ENCODE assay signal across 20 cellular contexts in the genomic region with DNA sequence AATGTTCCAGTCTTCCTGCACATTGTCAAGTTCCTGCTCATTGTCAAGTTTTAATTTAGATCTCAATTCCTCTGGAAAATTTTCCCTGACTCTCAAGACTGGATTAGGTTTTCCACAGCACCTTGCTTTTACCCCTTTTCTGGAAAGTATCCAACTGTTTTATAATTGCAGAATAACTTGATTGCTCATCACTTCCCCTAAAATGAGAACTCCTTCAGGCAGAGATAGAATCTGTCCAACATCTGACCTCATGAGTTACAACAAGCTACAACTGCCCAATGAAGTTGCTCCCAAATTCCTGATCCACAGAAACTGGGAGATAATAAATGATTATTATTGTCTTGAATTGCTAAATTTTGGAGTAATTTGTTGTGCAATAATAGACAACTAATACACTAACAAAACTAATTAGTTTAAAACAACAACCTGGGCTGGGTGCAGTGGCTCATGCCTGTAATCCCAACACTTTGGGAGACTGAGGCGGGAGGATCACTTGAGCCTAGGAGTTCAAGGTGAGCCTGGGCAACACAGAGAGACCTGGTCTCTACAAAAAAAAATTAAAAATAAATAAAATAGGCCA. TPM values are rescaled to one million over a fixed set of nuclear protein-coding genes. Genes with fewer than 3 reads are reported as not detected.
A peak's percentile ranks its signal among the peaks of the same experiment; 100 is the strongest.
DNase-seq lines count a peak whose midpoint lies in the region; ATAC-seq and TF ChIP-seq lines count a peak whose summit lies in the region.
"Had no signal": no experiment of that assay in that cellular context is flagged by ENCODE, and none has a peak within 500 bp of the region (broad histone marks: within the 10 kb centered on the region; RNA-seq: fewer than 3 reads in every experiment).

No MANE protein-coding gene starts in this region.

- H3K4me1 Mint-ChIP-seq in progenitor cell of endocrine pancreas (ENCODE audit: low read depth), result no peaks in the 10 kb centered on the region
- H3K4me1 Mint-ChIP-seq in naive thymus-derived CD4-positive, alpha-beta T cell, result peaks cover 0 to 16% (median 0%) of the 10 kb centered on the region in 7 donors
- H3K4me1 Mint-ChIP-seq: immature natural killer cell had no signal

- H3K9me2 ChIP-seq in GM23248 (ENCODE audit: insufficient read depth) (no peaks in the 10 kb centered on the region), PC-9 (ENCODE audit: insufficient read depth) (no peaks in the 10 kb centered on the region)

- no peak overlapping the region for H2AFZ ChIP-seq in GM23248
- H2AFZ ChIP-seq in PC-9, result no peak overlapping the region

- H3K4me2 ChIP-seq in GM23248 (ENCODE audit: unreplicated experiment), result peak overlapping the region; percentile 4
- H3K4me2 ChIP-seq in PC-9, result peak overlapping the region; percentile 59

- no peak for ATAC-seq in naive thymus-derived CD4-positive, alpha-beta T cell
- ATAC-seq in GM21737 (IDR thresholded peaks at IDR 0.05; ENCODE audit: unreplicated experiment), result no peak
- ATAC-seq: naive thymus-derived CD8-positive, alpha-beta T cell had no signal

- peaks cover 16% of the 10 kb centered on the region for H3K4me1 ChIP-seq in GM23248 (ENCODE audit: insufficient read depth)
- H3K4me1 ChIP-seq in PC-9 (replicated peaks; ENCODE audit: insufficient read depth), result peaks cover 29% of the 10 kb centered on the region
- no peaks in the 10 kb centered on the region for H3K4me1 ChIP-seq in naive thymus-derived CD4-positive, alpha-beta T cell (ENCODE audit: control insufficient read depth in 2 of 2, insufficient read depth in 2 of 2, low read length in 2 of 2)
- H3K4me1 ChIP-seq: prostate gland had no signal

- H3K79me2 ChIP-seq in GM23248 (ENCODE audit: insufficient read depth) (no peaks in the 10 kb centered on the region), PC-9 (ENCODE audit: low read depth) (no peaks in the 10 kb centered on the region)

- no peak overlapping the region for H3K9ac ChIP-seq in GM23248

- no peaks in the 10 kb centered on the region for H3K27me3 ChIP-seq in GM23248 (replicated peaks; ENCODE audit: insufficient read depth)
- H3K27me3 ChIP-seq in PC-9 (ENCODE audit: insufficient read depth, low read depth), result no peaks in the 10 kb centered on the region
- H3K27me3 ChIP-seq in naive thymus-derived CD4-positive, alpha-beta T cell (ENCODE audit: control insufficient read depth in 2 of 2, insufficient read depth in 2 of 2, low read length in 2 of 2), result no peaks in the 10 kb centered on the region

- H3F3A ChIP-seq in GM23248 (ENCODE audit: insufficient read depth) (peaks cover 19% of the 10 kb centered on the region), PC-9 (ENCODE audit: insufficient read depth, low read depth) (peaks cover 21% of the 10 kb centered on the region)

- peak overlapping the region; percentile 21 for H3K27ac Mint-ChIP-seq in progenitor cell of endocrine pancreas
- H3K27ac Mint-ChIP-seq in naive thymus-derived CD4-positive, alpha-beta T cell, result peak overlapping the region in 1 of 9 donors; percentile 7
- H3K27ac Mint-ChIP-seq: activated CD4-positive, alpha-beta T cell treated with anti-CD3 and anti-CD28 coated beads, Interleukin-2, amount 10 ng/mL, durations not matched to agents 24 days and 14 days; naive thymus-derived CD8-positive, alpha-beta T cell had no signal

- POLR2A ChIA-PET in PC-9 (lab: Charles Lee; ENCODE audit: unreplicated experiment), result interaction anchor here (0.6 kb wide), 1 partner anchor 180 kb away, joined by 4 read pairs; the partner anchor contains the start of gene CREBZF
- POLR2A ChIA-PET in naive thymus-derived CD4-positive, alpha-beta T cell (lab: Charles Lee), result no interaction called here

- no peak for TF ChIP-seq CTCF in PC-9 (conservative IDR thresholded peaks at IDR 0.05)
- no peak for TF ChIP-seq CTCF in epithelial cell of proximal tubule (conservative IDR thresholded peaks at IDR 0.05; ENCODE audit: low read depth, low read length)
- TF ChIP-seq CTCF in progenitor cell of endocrine pancreas (IDR thresholded peaks at IDR 0.05; ENCODE audit: unreplicated experiment), result no peak

- peak overlapping the region; percentile 25 for H3K27ac ChIP-seq in GM23248
- peak overlapping the region; percentile 94 for H3K27ac ChIP-seq in PC-9
- no peak overlapping the region for H3K27ac ChIP-seq in naive thymus-derived CD4-positive, alpha-beta T cell (ENCODE audit: low read depth, low read length)
- H3K27ac ChIP-seq: prostate gland, thoracic aorta had no signal

- CTCF ChIA-PET in PC-9 (lab: Charles Lee), result no interaction called here
- CTCF ChIA-PET in naive thymus-derived CD4-positive, alpha-beta T cell (lab: Charles Lee), result no interaction called here

- WGBS in GM23248 (ENCODE audit: low coverage in 1 of 2, low lambda C conversion rate in 2 of 2, missing lambda C conversion rate in 2 of 2), 2 experiments, result 100% methylated on average over 1 of the region's 1 CpG

- DNase-seq in GM23248, result peak; percentile 70
- DNase-seq in PC-9, result peak in 1 of 2 experiments; percentile 51
- peak; percentile 33 for DNase-seq in epithelial cell of proximal tubule (ENCODE audit: low read depth)
- DNase-seq in progenitor cell of endocrine pancreas (ENCODE audit: low spot score, unreplicated experiment), result no peak
- DNase-seq in naive thymus-derived CD4-positive, alpha-beta T cell, result no peak
- DNase-seq in KG1 (lab: John Stamatoyannopoulos, UW), result no peak
- DNase-seq: activated CD4-positive, alpha-beta T cell treated with anti-CD3 and anti-CD28 coated beads, Interleukin-2, amount 10 ng/mL, durations not matched to agents 24 days and 14 days; activated CD8-positive, alpha-beta memory T cell treated with anti-CD3 and anti-CD28 coated beads, Interleukin-2, amount 50 U/mL, for 48 hours; activated naive CD4-positive, alpha-beta T cell treated with Interleukin-2 at 50 U/mL for 16 hours; DMS 273 treated with DMSO at 0.1 percent for 48 hours; immature natural killer cell; naive thymus-derived CD8-positive, alpha-beta T cell; NCI-H1930; NCI-H510A had no signal

- peaks cover 5% of the 10 kb centered on the region for H3K9me3 Mint-ChIP-seq in progenitor cell of endocrine pancreas (ENCODE audit: low read depth)
- H3K9me3 Mint-ChIP-seq in naive thymus-derived CD4-positive, alpha-beta T cell, result peaks cover 0 to 13% (median 5%) of the 10 kb centered on the region in 11 donors

- no peak overlapping the region for H3K4me3 Mint-ChIP-seq in progenitor cell of endocrine pancreas (ENCODE audit: low read depth)
- H3K4me3 Mint-ChIP-seq in naive thymus-derived CD4-positive, alpha-beta T cell, result no peak overlapping the region
- H3K4me3 Mint-ChIP-seq: activated CD4-positive, alpha-beta T cell treated with anti-CD3 and anti-CD28 coated beads, Interleukin-2, amount 10 ng/mL, durations not matched to agents 24 days and 14 days; immature natural killer cell; naive thymus-derived CD8-positive, alpha-beta T cell had no signal

- no peaks in the 10 kb centered on the region for H3K27me3 Mint-ChIP-seq in progenitor cell of endocrine pancreas
- H3K27me3 Mint-ChIP-seq in naive thymus-derived CD4-positive, alpha-beta T cell, result peaks cover 0 to 3% (median 0%) of the 10 kb centered on the region in 5 donors
- H3K27me3 Mint-ChIP-seq: naive thymus-derived CD8-positive, alpha-beta T cell had no signal

- in situ Hi-C loops in GM23248 (cut with MboI), result loop anchor here (10.0 kb wide), 1 partner anchor 150 kb away; no protein-coding TSS in a partner anchor

- no peak overlapping the region for H3K4me3 ChIP-seq in GM23248
- H3K4me3 ChIP-seq in PC-9, result peak overlapping the region; percentile 22; the same call in 1 of the 2 replicates
- H3K4me3 ChIP-seq in epithelial cell of proximal tubule (ENCODE audit: low read depth, low read length), result no peak overlapping the region
- no peak overlapping the region for H3K4me3 ChIP-seq in naive thymus-derived CD4-positive, alpha-beta T cell (ENCODE audit: low read length)
- H3K4me3 ChIP-seq: prostate gland, thoracic aorta had no signal

- no peaks in the 10 kb centered on the region for H4K20me1 ChIP-seq in GM23248 (ENCODE audit: insufficient read depth)
- no peaks in the 10 kb centered on the region for H4K20me1 ChIP-seq in PC-9 (ENCODE audit: insufficient read depth)

- H3K9me3 ChIP-seq in GM23248 (ENCODE audit: low read depth) (no peaks in the 10 kb centered on the region), PC-9 (ENCODE audit: insufficient read depth, low read depth) (peaks cover 13% of the 10 kb centered on the region)
- H3K9me3 ChIP-seq in naive thymus-derived CD4-positive, alpha-beta T cell (ENCODE audit: control insufficient read depth in 2 of 3, low read length in 3 of 3), result no peaks in the 10 kb centered on the region
- H3K9me3 ChIP-seq: prostate gland, thoracic aorta had no signal

- intact Hi-C loops in PC-9 (cut with micrococcal nuclease; ENCODE audit: unreplicated experiment), result loop anchor here (2.0 to 10.0 kb wide), 4 partner anchors 16 to 220 kb away; partner anchors contain the start of genes CREBZF, DLG2, SYTL2 and TMEM126B
- intact Hi-C loops in naive thymus-derived CD4-positive, alpha-beta T cell (cut with micrococcal nuclease), result no loop called here

- TSS peak; percentile 98 for BruUV-seq in PC-9 (replicated peaks; lab: Mats Ljungman, UMichigan)

- peaks cover 2% of the 10 kb centered on the region for H3K36me3 Mint-ChIP-seq in progenitor cell of endocrine pancreas (ENCODE audit: insufficient read depth)
- H3K36me3 Mint-ChIP-seq in naive thymus-derived CD4-positive, alpha-beta T cell, result peaks cover 0 to 25% (median 3%) of the 10 kb centered on the region in 5 donors

- H3K36me3 ChIP-seq in GM23248 (ENCODE audit: low read depth) (no peaks in the 10 kb centered on the region), PC-9 (ENCODE audit: low read depth) (no peaks in the 10 kb centered on the region)
- H3K36me3 ChIP-seq in naive thymus-derived CD4-positive, alpha-beta T cell (ENCODE audit: control insufficient read depth in 2 of 3, insufficient read depth in 3 of 3, low read length in 3 of 3), result no peaks in the 10 kb centered on the region
- H3K36me3 ChIP-seq: prostate gland, thoracic aorta had no signal

RNA-seq across cellular contexts. Expression of gene CCDC83, which starts 10.0 kb away (rescaled TPM):
- not detected in 2 replicates for total RNA-seq in GM23248 (2014; rRNA removed; shearing (Covaris generic))
- polyA plus RNA-seq in GM23248 (2016; fragmentation: Nextera tagmentation; extraction: Ambion mirVana), result not detected in 2 replicates
- not detected in 2 replicates for total RNA-seq in PC-9 (2021)
- not detected in 2 replicates for total RNA-seq in epithelial cell of proximal tubule
- total RNA-seq in progenitor cell of endocrine pancreas, result not detected in 2 replicates
- not detected for total RNA-seq in naive thymus-derived CD4-positive, alpha-beta T cell
- not detected for polyA plus RNA-seq in naive thymus-derived CD4-positive, alpha-beta T cell
- total RNA-seq: activated CD4-positive, alpha-beta T cell treated with anti-CD3 and anti-CD28 coated beads, Interleukin-2, amount 10 ng/mL, durations not matched to agents 24 days and 14 days; astrocyte; naive thymus-derived CD8-positive, alpha-beta T cell; OCI-LY7; thoracic aorta had no signal
- polyA plus RNA-seq: BJ; immature natural killer cell; naive thymus-derived CD8-positive, alpha-beta T cell had no signal

RNA-seq across cellular contexts. Expression of gene SYTL2, which starts 34.2 kb away (rescaled TPM):
- 3.3 and 5.3 TPM in 2 replicates for total RNA-seq in GM23248 (2014; rRNA removed; shearing (Covaris generic))
- 3.5 TPM in 2 replicates for polyA plus RNA-seq in GM23248 (2016; fragmentation: Nextera tagmentation; extraction: Ambion mirVana)
- 13.3 and 16.0 TPM in 2 replicates for total RNA-seq in PC-9 (2021)
- 5.6 and 25.7 TPM in 2 replicates for total RNA-seq in epithelial cell of proximal tubule
- total RNA-seq in progenitor cell of endocrine pancreas, result 4.7 and 5.6 TPM in 2 replicates
- 10 to 100 TPM; 24.8 to 62.9 (median 27.5) TPM for total RNA-seq in naive thymus-derived CD4-positive, alpha-beta T cell
- 10 to 100 TPM; 12.0 to 33.3 TPM for polyA plus RNA-seq in naive thymus-derived CD4-positive, alpha-beta T cell

Comparison
In these comparisons a context has a peak if more than half of its experiments do, and no peak if none do; other contexts are left out.
1. DNase-seq: peak in GM23248 (single experiment) and epithelial cell of proximal tubule (single experiment); none in progenitor cell of endocrine pancreas (single experiment), naive thymus-derived CD4-positive, alpha-beta T cell (0 of 9) and KG1 (single experiment).